In the genomic region with DNA sequence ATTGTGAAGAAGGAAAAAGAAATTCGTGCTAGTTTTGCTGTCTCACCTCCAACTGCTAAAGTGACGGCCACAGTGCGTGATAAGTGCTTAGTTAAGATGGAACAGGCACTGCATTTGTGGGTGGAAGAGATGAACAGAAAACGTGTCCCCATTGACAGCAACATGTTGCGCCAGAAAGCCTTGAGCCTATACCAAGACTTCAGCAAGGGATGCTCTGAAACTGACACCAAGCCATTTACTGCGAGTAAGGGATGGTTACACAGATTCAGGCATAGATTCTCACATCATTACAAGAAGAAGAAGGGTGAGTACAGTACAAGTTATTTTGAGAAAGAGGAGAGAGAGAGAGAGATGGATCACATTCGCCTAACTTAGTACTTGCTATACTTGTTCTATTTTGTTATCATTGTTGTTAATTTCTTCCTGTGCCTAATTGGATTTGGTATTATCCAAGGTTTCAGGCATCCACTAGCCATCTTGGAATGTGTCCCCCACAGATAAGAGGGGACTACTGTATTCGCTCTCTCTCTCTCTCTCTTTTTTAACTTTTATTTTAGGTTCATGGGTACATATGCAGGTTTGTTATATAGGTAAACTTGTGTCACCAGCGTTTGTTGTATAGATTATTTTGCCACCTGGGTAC, we compare ENCODE assay signal across 8 cellular contexts. TPM values are rescaled to one million over a fixed set of nuclear protein-coding genes. Genes with fewer than 3 reads are reported as not detected.
DNase-seq lines count a peak whose midpoint lies in the region; ATAC-seq lines count a peak whose summit lies in the region.
"Not testable (repeated sequence)": the region's sequence is repeated elsewhere in the genome, so short reads cannot be mapped to it uniquely, and the experiment has no call there.

No MANE protein-coding gene starts in this region.

- WGBS in HUES64, result 63% methylated on average over 5 of the region's 9 CpGs

- not testable (repeated sequence) for H3K27me3 ChIP-seq in CD8-positive, alpha-beta memory T cell (ENCODE audit: insufficient read depth, low read length, poor library complexity, severe bottlenecking); HUES64 (ENCODE audit: insufficient read depth, low read length)

- peak overlapping the region; percentile 73 for H3K4me3 ChIP-seq in CD8-positive, alpha-beta memory T cell (ENCODE audit: low read length)
- peak overlapping the region; percentile 34 for H3K4me3 ChIP-seq in HUES64 (ENCODE audit: low read length)

- ATAC-seq in GM19438 (IDR thresholded peaks at IDR 0.05; ENCODE audit: low read depth, unreplicated experiment) (peak; percentile 62), HG02852 (IDR thresholded peaks at IDR 0.05; ENCODE audit: unreplicated experiment) (peak; percentile 65), T-cell (replicated peaks in 1 of 4) (peak; percentile 68 to 73 (median 70))
- peak; percentile 79 to 87 for ATAC-seq in activated naive CD4-positive, alpha-beta T cell treated with anti-CD3 and anti-CD28 coated beads, Interleukin-2, amount 50 U/mL, for 72 hours
- peak; percentile 82 for ATAC-seq in stimulated activated memory B cell treated with anti-CD40 and anti-IgM and Interleukin-4, amounts not matched to agents 10 μg/mL and 1 μg/mL and 100 μg/mL, for 72 hours

- H3K4me1 ChIP-seq in CD8-positive, alpha-beta memory T cell (ENCODE audit: insufficient read depth, low read length), result peaks cover 22% of the 10 kb centered on the region
- peaks cover 29% of the 10 kb centered on the region for H3K4me1 ChIP-seq in HUES64 (ENCODE audit: insufficient read depth, low read length)

- not testable (repeated sequence) for H3K9ac ChIP-seq in HUES64 (ENCODE audit: low read depth, low read length)

- peak overlapping the region; percentile 86 to 96 (median 90) for H3K4me3 Mint-ChIP-seq in CD8-positive, alpha-beta memory T cell
- H3K4me3 Mint-ChIP-seq in T-cell (peak overlapping the region; percentile 85 to 89 (median 87)), immature natural killer cell (peak overlapping the region; percentile 82 to 91 (median 88))
- peak overlapping the region; percentile 80 for H3K4me3 Mint-ChIP-seq in stimulated activated memory B cell treated with anti-CD40 and anti-IgM and Interleukin-4, amounts not matched to agents 10 μg/mL and 1 μg/mL and 100 μg/mL, for 72 hours

- not testable (repeated sequence) for H3K36me3 ChIP-seq in CD8-positive, alpha-beta memory T cell (ENCODE audit: insufficient read depth, low read length); HUES64 (ENCODE audit: insufficient read depth, low read length)

- H3K27ac Mint-ChIP-seq in CD8-positive, alpha-beta memory T cell, result peak overlapping the region; percentile 91 to 98 (median 94)
- peak overlapping the region; percentile 96 for H3K27ac Mint-ChIP-seq in T-cell
- peak overlapping the region; percentile 91 to 92 for H3K27ac Mint-ChIP-seq in activated naive CD4-positive, alpha-beta T cell treated with anti-CD3 and anti-CD28 coated beads, Interleukin-2, amount 50 U/mL, for 72 hours
- peak overlapping the region; percentile 79 to 98 (median 96) for H3K27ac Mint-ChIP-seq in immature natural killer cell
- peak overlapping the region; percentile 92 for H3K27ac Mint-ChIP-seq in stimulated activated memory B cell treated with anti-CD40 and anti-IgM and Interleukin-4, amounts not matched to agents 10 μg/mL and 1 μg/mL and 100 μg/mL, for 72 hours

- peaks cover 13 to 28% (median 27%) of the 10 kb centered on the region in 3 donors for H3K4me1 Mint-ChIP-seq in CD8-positive, alpha-beta memory T cell
- H3K4me1 Mint-ChIP-seq in T-cell, result peaks cover 21 to 38% (median 35%) of the 10 kb centered on the region in 3 donors
- peaks cover 25 to 32% of the 10 kb centered on the region in 2 donors for H3K4me1 Mint-ChIP-seq in immature natural killer cell
- H3K4me1 Mint-ChIP-seq in stimulated activated memory B cell treated with anti-CD40 and anti-IgM and Interleukin-4, amounts not matched to agents 10 μg/mL and 1 μg/mL and 100 μg/mL, for 72 hours, result peaks cover 36% of the 10 kb centered on the region

- POLR2A ChIA-PET in CD8-positive, alpha-beta memory T cell (lab: Charles Lee), result not testable (repeated sequence)
- POLR2A ChIA-PET in T-cell (lab: Charles Lee), result interaction anchor here in 1 of 2 donors (0.5 kb wide), 1 partner anchor 20 kb away, joined by 6 read pairs; no protein-coding TSS in a partner anchor

- H3K27me3 Mint-ChIP-seq in CD8-positive, alpha-beta memory T cell; T-cell; immature natural killer cell (ENCODE audit: low read depth in 3 of 3); stimulated activated memory B cell treated with anti-CD40 and anti-IgM and Interleukin-4, amounts not matched to agents 10 μg/mL and 1 μg/mL and 100 μg/mL, for 72 hours: not testable (repeated sequence)

- H3K9me3 ChIP-seq in CD8-positive, alpha-beta memory T cell (ENCODE audit: low read length); HUES64 (ENCODE audit: insufficient read depth, low read depth, low read length): not testable (repeated sequence)

- CTCF ChIA-PET in CD8-positive, alpha-beta memory T cell (lab: Charles Lee), result not testable (repeated sequence)
- CTCF ChIA-PET in T-cell (lab: Charles Lee), result interaction anchor here in 1 of 2 donors (0.6 kb wide), 1 partner anchor 25 kb away, joined by 5 read pairs; no protein-coding TSS in a partner anchor

- DNase-seq in CD8-positive, alpha-beta memory T cell; T-cell; activated naive CD4-positive, alpha-beta T cell treated with anti-CD3 and anti-CD28 coated beads, Interleukin-2, amount 50 U/mL, for 72 hours (ENCODE audit: low spot score in 2 of 2); immature natural killer cell: not testable (repeated sequence)

- H3K36me3 Mint-ChIP-seq in CD8-positive, alpha-beta memory T cell; T-cell; activated naive CD4-positive, alpha-beta T cell treated with anti-CD3 and anti-CD28 coated beads, Interleukin-2, amount 50 U/mL, for 72 hours; immature natural killer cell; stimulated activated memory B cell treated with anti-CD40 and anti-IgM and Interleukin-4, amounts not matched to agents 10 μg/mL and 1 μg/mL and 100 μg/mL, for 72 hours: not testable (repeated sequence)

- H3K9me3 Mint-ChIP-seq in CD8-positive, alpha-beta memory T cell; T-cell; activated naive CD4-positive, alpha-beta T cell treated with anti-CD3 and anti-CD28 coated beads, Interleukin-2, amount 50 U/mL, for 72 hours; immature natural killer cell; stimulated activated memory B cell treated with anti-CD40 and anti-IgM and Interleukin-4, amounts not matched to agents 10 μg/mL and 1 μg/mL and 100 μg/mL, for 72 hours: not testable (repeated sequence)

- peak overlapping the region; percentile 43 for H3K27ac ChIP-seq in CD8-positive, alpha-beta memory T cell (ENCODE audit: low read depth, low read length)
- peak overlapping the region; percentile 14; the same call in 1 of the 2 replicates for H3K27ac ChIP-seq in HUES64 (ENCODE audit: low read depth, low read length)

RNA-seq across cellular contexts. Expression of a gene that starts 6.9 kb away (rescaled TPM):
- 100 to 1,000 TPM; 176 TPM for total RNA-seq in CD8-positive, alpha-beta memory T cell
- polyA plus RNA-seq in CD8-positive, alpha-beta memory T cell, result 71.3 TPM
- polyA plus RNA-seq in HUES64 (2013, experiment 1 of 2), result 196 TPM
- polyA plus RNA-seq in HUES64 (2013, experiment 2 of 2), result 179 TPM
- total RNA-seq in T-cell, result 100 to 1,000 TPM; 155 to 196 (median 166) TPM
- total RNA-seq in activated naive CD4-positive, alpha-beta T cell treated with anti-CD3 and anti-CD28 coated beads, Interleukin-2, amount 50 U/mL, for 72 hours, result 100 to 1,000 TPM; 127 to 178 TPM
- polyA plus RNA-seq in immature natural killer cell, result 10 to 100 TPM; 37.2 to 82.0 (median 45.6) TPM
